In the genomic region with DNA sequence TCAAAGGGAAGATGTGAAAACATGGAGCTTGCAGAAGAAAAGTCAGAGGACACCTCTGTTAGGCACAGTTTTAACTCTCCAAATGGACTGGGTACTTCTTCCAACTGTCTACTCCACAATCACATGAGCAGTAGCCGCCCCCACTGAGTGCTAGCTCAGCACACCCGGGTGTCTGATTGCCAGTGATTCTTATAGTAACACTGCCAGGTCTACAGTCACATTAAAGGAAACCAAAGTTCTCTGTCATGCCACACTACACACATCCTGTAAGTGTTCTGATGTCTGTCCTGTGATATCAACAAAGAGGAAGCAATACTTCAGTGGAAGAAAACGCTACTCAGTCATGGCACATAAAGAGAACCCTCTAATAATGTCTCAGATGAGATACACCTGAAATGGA, we compare ENCODE assay signal across 1 cellular context.
TF ChIP-seq lines count a peak whose summit lies in the region.

Gene HAVCR2, minus strand, starts transcription at position 84 of the 400 bp plus-strand sequence. Its CDS starts 61 bp downstream, at position 23.

TF ChIP-seq in GM12878, 131 proteins besides CTCF, POLR2A, EP300 and RAD21 (continued from another document and continues in another):
- TF ChIP-seq, protein P1, sequence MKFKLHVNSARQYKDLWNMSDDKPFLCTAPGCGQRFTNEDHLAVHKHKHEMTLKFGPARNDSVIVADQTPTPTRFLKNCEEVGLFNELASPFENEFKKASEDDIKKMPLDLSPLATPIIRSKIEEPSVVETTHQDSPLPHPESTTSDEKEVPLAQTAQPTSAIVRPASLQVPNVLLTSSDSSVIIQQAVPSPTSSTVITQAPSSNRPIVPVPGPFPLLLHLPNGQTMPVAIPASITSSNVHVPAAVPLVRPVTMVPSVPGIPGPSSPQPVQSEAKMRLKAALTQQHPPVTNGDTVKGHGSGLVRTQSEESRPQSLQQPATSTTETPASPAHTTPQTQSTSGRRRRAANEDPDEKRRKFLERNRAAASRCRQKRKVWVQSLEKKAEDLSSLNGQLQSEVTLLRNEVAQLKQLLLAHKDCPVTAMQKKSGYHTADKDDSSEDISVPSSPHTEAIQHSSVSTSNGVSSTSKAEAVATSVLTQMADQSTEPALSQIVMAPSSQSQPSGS (IDR thresholded peaks at IDR 0.05; ENCODE audit: low read length), result 0 out of 2 replicates have a peak, but pooled peaks have one; percentile 5
- TF ChIP-seq, protein P2, sequence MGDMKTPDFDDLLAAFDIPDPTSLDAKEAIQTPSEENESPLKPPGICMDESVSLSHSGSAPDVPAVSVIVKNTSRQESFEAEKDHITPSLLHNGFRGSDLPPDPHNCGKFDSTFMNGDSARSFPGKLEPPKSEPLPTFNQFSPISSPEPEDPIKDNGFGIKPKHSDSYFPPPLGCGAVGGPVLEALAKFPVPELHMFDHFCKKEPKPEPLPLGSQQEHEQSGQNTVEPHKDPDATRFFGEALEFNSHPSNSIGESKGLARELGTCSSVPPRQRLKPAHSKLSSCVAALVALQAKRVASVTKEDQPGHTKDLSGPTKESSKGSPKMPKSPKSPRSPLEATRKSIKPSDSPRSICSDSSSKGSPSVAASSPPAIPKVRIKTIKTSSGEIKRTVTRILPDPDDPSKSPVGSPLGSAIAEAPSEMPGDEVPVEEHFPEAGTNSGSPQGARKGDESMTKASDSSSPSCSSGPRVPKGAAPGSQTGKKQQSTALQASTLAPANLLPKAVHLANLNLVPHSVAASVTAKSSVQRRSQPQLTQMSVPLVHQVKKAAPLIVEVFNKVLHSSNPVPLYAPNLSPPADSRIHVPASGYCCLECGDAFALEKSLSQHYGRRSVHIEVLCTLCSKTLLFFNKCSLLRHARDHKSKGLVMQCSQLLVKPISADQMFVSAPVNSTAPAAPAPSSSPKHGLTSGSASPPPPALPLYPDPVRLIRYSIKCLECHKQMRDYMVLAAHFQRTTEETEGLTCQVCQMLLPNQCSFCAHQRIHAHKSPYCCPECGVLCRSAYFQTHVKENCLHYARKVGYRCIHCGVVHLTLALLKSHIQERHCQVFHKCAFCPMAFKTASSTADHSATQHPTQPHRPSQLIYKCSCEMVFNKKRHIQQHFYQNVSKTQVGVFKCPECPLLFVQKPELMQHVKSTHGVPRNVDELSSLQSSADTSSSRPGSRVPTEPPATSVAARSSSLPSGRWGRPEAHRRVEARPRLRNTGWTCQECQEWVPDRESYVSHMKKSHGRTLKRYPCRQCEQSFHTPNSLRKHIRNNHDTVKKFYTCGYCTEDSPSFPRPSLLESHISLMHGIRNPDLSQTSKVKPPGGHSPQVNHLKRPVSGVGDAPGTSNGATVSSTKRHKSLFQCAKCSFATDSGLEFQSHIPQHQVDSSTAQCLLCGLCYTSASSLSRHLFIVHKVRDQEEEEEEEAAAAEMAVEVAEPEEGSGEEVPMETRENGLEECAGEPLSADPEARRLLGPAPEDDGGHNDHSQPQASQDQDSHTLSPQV (IDR thresholded peaks at IDR 0.05), result no peak
- no peak for TF ChIP-seq HCFC1 (IDR thresholded peaks at IDR 0.05; ENCODE audit: low read length)
- no peak for TF ChIP-seq NRF1 (conservative IDR thresholded peaks at IDR 0.05; ENCODE audit: low read depth, low read length)
- TF ChIP-seq FOXK2 (IDR thresholded peaks at IDR 0.05), result no peak
- TF ChIP-seq PRDM15 (CRISPR knock-in tag; IDR thresholded peaks at IDR 0.05), result no peak
- TF ChIP-seq EED (IDR thresholded peaks at IDR 0.05; ENCODE audit: low read depth), result peak; percentile 65; the same call in 1 of the 2 replicates
- no peak for TF ChIP-seq SIX5 (IDR thresholded peaks at IDR 0.05; ENCODE audit: low read depth, low read length, severe bottlenecking)
- TF ChIP-seq PBX3 (IDR thresholded peaks at IDR 0.05; ENCODE audit: insufficient replicate concordance, low read depth, low read length), result no peak
- TF ChIP-seq SMARCA5 (IDR thresholded peaks at IDR 0.05), result no peak
- peak; percentile 70 for TF ChIP-seq CREB1 (IDR thresholded peaks at IDR 0.05; ENCODE audit: low read depth)
- TF ChIP-seq MEF2A (IDR thresholded peaks at IDR 0.05; ENCODE audit: insufficient read depth, low read depth, low read length), result no peak
- TF ChIP-seq SP1 (IDR thresholded peaks at IDR 0.05; ENCODE audit: low read depth, low read length), result no peak
- no peak for TF ChIP-seq NFYA (IDR thresholded peaks at IDR 0.05; ENCODE audit: borderline replicate concordance, low read depth, low read length)
- TF ChIP-seq, protein P3, sequence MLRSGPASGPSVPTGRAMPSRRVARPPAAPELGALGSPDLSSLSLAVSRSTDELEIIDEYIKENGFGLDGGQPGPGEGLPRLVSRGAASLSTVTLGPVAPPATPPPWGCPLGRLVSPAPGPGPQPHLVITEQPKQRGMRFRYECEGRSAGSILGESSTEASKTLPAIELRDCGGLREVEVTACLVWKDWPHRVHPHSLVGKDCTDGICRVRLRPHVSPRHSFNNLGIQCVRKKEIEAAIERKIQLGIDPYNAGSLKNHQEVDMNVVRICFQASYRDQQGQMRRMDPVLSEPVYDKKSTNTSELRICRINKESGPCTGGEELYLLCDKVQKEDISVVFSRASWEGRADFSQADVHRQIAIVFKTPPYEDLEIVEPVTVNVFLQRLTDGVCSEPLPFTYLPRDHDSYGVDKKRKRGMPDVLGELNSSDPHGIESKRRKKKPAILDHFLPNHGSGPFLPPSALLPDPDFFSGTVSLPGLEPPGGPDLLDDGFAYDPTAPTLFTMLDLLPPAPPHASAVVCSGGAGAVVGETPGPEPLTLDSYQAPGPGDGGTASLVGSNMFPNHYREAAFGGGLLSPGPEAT (IDR thresholded peaks at IDR 0.05; ENCODE audit: low read depth), result peak; percentile 28; the same call in 1 of the 2 replicates
- TF ChIP-seq NKRF (conservative IDR thresholded peaks at IDR 0.05), result no peak
- TF ChIP-seq, protein P4, sequence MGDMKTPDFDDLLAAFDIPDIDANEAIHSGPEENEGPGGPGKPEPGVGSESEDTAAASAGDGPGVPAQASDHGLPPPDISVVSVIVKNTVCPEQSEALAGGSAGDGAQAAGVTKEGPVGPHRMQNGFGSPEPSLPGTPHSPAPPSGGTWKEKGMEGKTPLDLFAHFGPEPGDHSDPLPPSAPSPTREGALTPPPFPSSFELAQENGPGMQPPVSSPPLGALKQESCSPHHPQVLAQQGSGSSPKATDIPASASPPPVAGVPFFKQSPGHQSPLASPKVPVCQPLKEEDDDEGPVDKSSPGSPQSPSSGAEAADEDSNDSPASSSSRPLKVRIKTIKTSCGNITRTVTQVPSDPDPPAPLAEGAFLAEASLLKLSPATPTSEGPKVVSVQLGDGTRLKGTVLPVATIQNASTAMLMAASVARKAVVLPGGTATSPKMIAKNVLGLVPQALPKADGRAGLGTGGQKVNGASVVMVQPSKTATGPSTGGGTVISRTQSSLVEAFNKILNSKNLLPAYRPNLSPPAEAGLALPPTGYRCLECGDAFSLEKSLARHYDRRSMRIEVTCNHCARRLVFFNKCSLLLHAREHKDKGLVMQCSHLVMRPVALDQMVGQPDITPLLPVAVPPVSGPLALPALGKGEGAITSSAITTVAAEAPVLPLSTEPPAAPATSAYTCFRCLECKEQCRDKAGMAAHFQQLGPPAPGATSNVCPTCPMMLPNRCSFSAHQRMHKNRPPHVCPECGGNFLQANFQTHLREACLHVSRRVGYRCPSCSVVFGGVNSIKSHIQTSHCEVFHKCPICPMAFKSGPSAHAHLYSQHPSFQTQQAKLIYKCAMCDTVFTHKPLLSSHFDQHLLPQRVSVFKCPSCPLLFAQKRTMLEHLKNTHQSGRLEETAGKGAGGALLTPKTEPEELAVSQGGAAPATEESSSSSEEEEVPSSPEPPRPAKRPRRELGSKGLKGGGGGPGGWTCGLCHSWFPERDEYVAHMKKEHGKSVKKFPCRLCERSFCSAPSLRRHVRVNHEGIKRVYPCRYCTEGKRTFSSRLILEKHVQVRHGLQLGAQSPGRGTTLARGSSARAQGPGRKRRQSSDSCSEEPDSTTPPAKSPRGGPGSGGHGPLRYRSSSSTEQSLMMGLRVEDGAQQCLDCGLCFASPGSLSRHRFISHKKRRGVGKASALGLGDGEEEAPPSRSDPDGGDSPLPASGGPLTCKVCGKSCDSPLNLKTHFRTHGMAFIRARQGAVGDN (IDR thresholded peaks at IDR 0.05), result 0 out of 2 replicates have a peak, but pooled peaks have one; percentile 29
- TF ChIP-seq CREM (IDR thresholded peaks at IDR 0.05; ENCODE audit: low read depth), result 0 out of 2 replicates have a peak, but pooled peaks have one; percentile 8
- TF ChIP-seq ETV6 (conservative IDR thresholded peaks at IDR 0.05 in 1 of 2, IDR thresholded peaks at IDR 0.05 in 1 of 2; ENCODE audit: borderline replicate concordance in 1 of 2, low read depth in 1 of 2), result no peak
- TF ChIP-seq PKNOX1 (IDR thresholded peaks at IDR 0.05), result peak; percentile 14; the same call in 1 of the 2 replicates
- no peak for TF ChIP-seq PAX8 (IDR thresholded peaks at IDR 0.05)
- no peak for TF ChIP-seq POU2F2 (IDR thresholded peaks at IDR 0.05; ENCODE audit: borderline replicate concordance, low read depth, low read length)
- TF ChIP-seq TBL1XR1 (IDR thresholded peaks at IDR 0.05; ENCODE audit: low read depth, low read length), result 0 out of 2 replicates have a peak, but pooled peaks have one; percentile 20
- TF ChIP-seq RAD51 (IDR thresholded peaks at IDR 0.05), result peak; percentile 46; the same call in 1 of the 2 replicates
- no peak for TF ChIP-seq NFIC (IDR thresholded peaks at IDR 0.05; ENCODE audit: low read depth, low read length)
- no peak for TF ChIP-seq ZZZ3 (IDR thresholded peaks at IDR 0.05; ENCODE audit: control insufficient read depth, insufficient read length, low read depth)
- 0 out of 2 replicates have a peak, but pooled peaks have one; percentile 31 for TF ChIP-seq MLLT1 (IDR thresholded peaks at IDR 0.05)
- TF ChIP-seq ZNF217 (IDR thresholded peaks at IDR 0.05), result no peak
- TF ChIP-seq MYC (IDR thresholded peaks at IDR 0.05; ENCODE audit: insufficient read depth, insufficient read length, insufficient replicate concordance, low read length, severe bottlenecking), result no peak
- TF ChIP-seq BRCA1 (IDR thresholded peaks at IDR 0.05; ENCODE audit: low read depth, low read length), result no peak
- TF ChIP-seq BHLHE40 (IDR thresholded peaks at IDR 0.05; ENCODE audit: borderline replicate concordance in 1 of 2, low read depth in 2 of 2, low read length in 1 of 2), result peak in 1 of 2 experiments; percentile 29; a peak in 1 of 4 replicates
- peak; percentile 40 for TF ChIP-seq RUNX3 (IDR thresholded peaks at IDR 0.05; ENCODE audit: low read length)
- no peak for TF ChIP-seq POLR2AphosphoS2 (IDR thresholded peaks at IDR 0.05; ENCODE audit: low read depth, low read length)
